ENCODE assay signal across 1 cellular context in genomic region chr20:2872304-2873009, GRCh38.
TF ChIP-seq lines count a peak whose summit lies in the region.

No MANE protein-coding gene starts in this region.

TF ChIP-seq in HepG2, 621 proteins besides CTCF, POLR2A, EP300 and RAD21 (continued from another document and continues in another):
- TF ChIP-seq FUBP1 (CRISPR knock-in tag; IDR thresholded peaks at IDR 0.05; ENCODE audit: borderline replicate concordance) (no peak; the same call in 1 of the 2 replicates), ZNF335 (CRISPR knock-in tag; IDR thresholded peaks at IDR 0.05) (no peak; the same call in 1 of the 2 replicates), CAMTA2 (CRISPR knock-in tag; IDR thresholded peaks at IDR 0.05; ENCODE audit: borderline replicate concordance) (peak; percentile 93; the same call in 1 of the 2 replicates), ELK4 (CRISPR knock-in tag; IDR thresholded peaks at IDR 0.05; ENCODE audit: borderline replicate concordance) (no peak), SRSF9 (IDR thresholded peaks at IDR 0.05; ENCODE audit: borderline replicate concordance, insufficient read depth, low read depth, low read length, poor library complexity, severe bottlenecking) (no peak), GATAD1 (CRISPR knock-in tag; IDR thresholded peaks at IDR 0.05) (no peak), BCLAF1 (IDR thresholded peaks at IDR 0.05) (no peak), E2F2 (CRISPR knock-in tag; IDR thresholded peaks at IDR 0.05; ENCODE audit: borderline replicate concordance) (0 out of 2 replicates have a peak, but pooled peaks have one; percentile 42), THRA (CRISPR knock-in tag; IDR thresholded peaks at IDR 0.05; ENCODE audit: borderline replicate concordance) (no peak), DPF2 (CRISPR knock-in tag; IDR thresholded peaks at IDR 0.05; ENCODE audit: borderline replicate concordance, low read depth) (no peak), ZSCAN21 (CRISPR knock-in tag; IDR thresholded peaks at IDR 0.05; ENCODE audit: borderline replicate concordance) (no peak; the same call in 1 of the 2 replicates), SNAPC2 (CRISPR knock-in tag; IDR thresholded peaks at IDR 0.05) (no peak), ZNF7 (CRISPR knock-in tag; IDR thresholded peaks at IDR 0.05) (no peak), ZNF496 (CRISPR knock-in tag; IDR thresholded peaks at IDR 0.05; ENCODE audit: insufficient replicate concordance) (no peak), ZNF570 (CRISPR knock-in tag; IDR thresholded peaks at IDR 0.05; ENCODE audit: borderline replicate concordance) (no peak), ZNF225 (CRISPR knock-in tag; IDR thresholded peaks at IDR 0.05) (no peak), ZSCAN22 (CRISPR knock-in tag; IDR thresholded peaks at IDR 0.05) (0 out of 2 replicates have a peak, but pooled peaks have one; percentile 61), ZBTB40 (IDR thresholded peaks at IDR 0.05) (no peak), ZBTB40 (CRISPR knock-in tag; IDR thresholded peaks at IDR 0.05) (peak; percentile 46; the same call in 1 of the 2 replicates), FOXA1 (IDR thresholded peaks at IDR 0.05) (no peak), FOXA1 (CRISPR knock-in tag; IDR thresholded peaks at IDR 0.05) (0 out of 2 replicates have a peak, but pooled peaks have one; percentile 13), MYPOP (CRISPR knock-in tag; IDR thresholded peaks at IDR 0.05) (peak; percentile 98), CC2D1A (CRISPR knock-in tag; IDR thresholded peaks at IDR 0.05) (0 out of 2 replicates have a peak, but pooled peaks have one; percentile 17), ZBTB3 (CRISPR knock-in tag; IDR thresholded peaks at IDR 0.05; ENCODE audit: borderline replicate concordance, low read depth) (no peak), ZHX2 (IDR thresholded peaks at IDR 0.05; ENCODE audit: low read depth) (0 out of 2 replicates have a peak, but pooled peaks have one; percentile 46), ZHX2 (CRISPR knock-in tag; IDR thresholded peaks at IDR 0.05; ENCODE audit: borderline replicate concordance) (no peak), PRMT3 (CRISPR knock-in tag; IDR thresholded peaks at IDR 0.05; ENCODE audit: borderline replicate concordance, low read depth) (peak; percentile 92; the same call in 1 of the 2 replicates), EZH2 (conservative IDR thresholded peaks at IDR 0.05; ENCODE audit: low read depth, low read length) (no peak), ZNF720 (CRISPR knock-in tag; IDR thresholded peaks at IDR 0.05) (0 out of 2 replicates have a peak, but pooled peaks have one; percentile 19)
